21 cellular contexts compared by ENCODE assay signal in genomic region chr10:115398026-115398425, GRCh38.
"Had no signal": no experiment of that assay in that cellular context is flagged by ENCODE, and none has a peak within 500 bp of the region (broad histone marks: within the 10 kb centered on the region; RNA-seq: fewer than 3 reads in every experiment).

No MANE protein-coding gene starts in this region.

- H3K4me1 Mint-ChIP-seq: endodermal cell had no signal

- DNase-seq: colonic mucosa; cortex of kidney; dermis blood vessel endothelial cell; dorsolateral prefrontal cortex; effector CD4-positive, alpha-beta T cell; effector CD8-positive, alpha-beta T cell; effector memory CD4-positive, alpha-beta T cell; effector memory CD8-positive, alpha-beta T cell; endodermal cell; erythroblast; esophagus squamous epithelium; foreskin fibroblast; foreskin keratinocyte; foreskin melanocyte; gastrocnemius medialis; glutamatergic neuron; heart left ventricle; heart right ventricle had no signal

- H3K9me3 Mint-ChIP-seq: dendritic cell treated with granulocyte-macrophage colony-stimulating factor and Interleukin-4, amounts not matched to agents 40 ng/mL and 50 ng/mL, for 4 days; endodermal cell had no signal

- ATAC-seq: effector memory CD8-positive, alpha-beta T cell; esophagus mucosa; foreskin keratinocyte; gastrocnemius medialis; gastroesophageal sphincter; heart left ventricle; heart right ventricle had no signal

- H3K27ac Mint-ChIP-seq: dendritic cell treated with granulocyte-macrophage colony-stimulating factor and Interleukin-4, amounts not matched to agents 40 ng/mL and 50 ng/mL, for 4 days; effector memory CD8-positive, alpha-beta T cell; endodermal cell had no signal

- H3K4me3 Mint-ChIP-seq: dendritic cell treated with granulocyte-macrophage colony-stimulating factor and Interleukin-4, amounts not matched to agents 40 ng/mL and 50 ng/mL, for 4 days; effector memory CD8-positive, alpha-beta T cell; endodermal cell had no signal
